1 cellular context compared by ENCODE assay signal in the genomic region with DNA sequence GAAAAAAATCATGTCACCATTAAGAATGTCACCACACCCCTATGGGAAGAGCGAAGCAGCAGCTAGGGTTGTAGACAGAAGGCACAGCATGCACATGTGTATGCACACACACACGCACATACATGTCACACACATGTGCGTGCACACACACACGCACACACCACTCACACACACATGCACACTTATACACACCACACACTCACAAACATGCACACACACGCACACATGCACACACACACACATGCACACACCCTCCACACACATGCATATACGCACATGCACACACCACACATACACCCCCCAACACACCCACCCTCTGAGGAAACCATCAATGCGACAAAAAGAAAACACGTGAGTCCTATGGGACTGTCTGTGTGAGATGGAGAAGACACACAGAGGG.
TF ChIP-seq lines count a peak whose summit lies in the region.

No MANE protein-coding gene starts in this region.

TF ChIP-seq in WTC11, 78 proteins besides CTCF, POLR2A, EP300 and RAD21:
- TF ChIP-seq, protein P1, sequence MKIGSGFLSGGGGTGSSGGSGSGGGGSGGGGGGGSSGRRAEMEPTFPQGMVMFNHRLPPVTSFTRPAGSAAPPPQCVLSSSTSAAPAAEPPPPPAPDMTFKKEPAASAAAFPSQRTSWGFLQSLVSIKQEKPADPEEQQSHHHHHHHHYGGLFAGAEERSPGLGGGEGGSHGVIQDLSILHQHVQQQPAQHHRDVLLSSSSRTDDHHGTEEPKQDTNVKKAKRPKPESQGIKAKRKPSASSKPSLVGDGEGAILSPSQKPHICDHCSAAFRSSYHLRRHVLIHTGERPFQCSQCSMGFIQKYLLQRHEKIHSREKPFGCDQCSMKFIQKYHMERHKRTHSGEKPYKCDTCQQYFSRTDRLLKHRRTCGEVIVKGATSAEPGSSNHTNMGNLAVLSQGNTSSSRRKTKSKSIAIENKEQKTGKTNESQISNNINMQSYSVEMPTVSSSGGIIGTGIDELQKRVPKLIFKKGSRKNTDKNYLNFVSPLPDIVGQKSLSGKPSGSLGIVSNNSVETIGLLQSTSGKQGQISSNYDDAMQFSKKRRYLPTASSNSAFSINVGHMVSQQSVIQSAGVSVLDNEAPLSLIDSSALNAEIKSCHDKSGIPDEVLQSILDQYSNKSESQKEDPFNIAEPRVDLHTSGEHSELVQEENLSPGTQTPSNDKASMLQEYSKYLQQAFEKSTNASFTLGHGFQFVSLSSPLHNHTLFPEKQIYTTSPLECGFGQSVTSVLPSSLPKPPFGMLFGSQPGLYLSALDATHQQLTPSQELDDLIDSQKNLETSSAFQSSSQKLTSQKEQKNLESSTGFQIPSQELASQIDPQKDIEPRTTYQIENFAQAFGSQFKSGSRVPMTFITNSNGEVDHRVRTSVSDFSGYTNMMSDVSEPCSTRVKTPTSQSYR (CRISPR knock-in tag; IDR thresholded peaks at IDR 0.05), result no peak
- TF ChIP-seq MYBL2 (CRISPR knock-in tag; IDR thresholded peaks at IDR 0.05) (no peak), ATF1 (CRISPR knock-in tag; IDR thresholded peaks at IDR 0.05) (no peak), PREB (CRISPR knock-in tag; IDR thresholded peaks at IDR 0.05; ENCODE audit: borderline replicate concordance) (no peak), NR3C1 (CRISPR knock-in tag; conservative IDR thresholded peaks at IDR 0.05; ENCODE audit: low read depth) (no peak), STAT6 (CRISPR knock-in tag; conservative IDR thresholded peaks at IDR 0.05; ENCODE audit: low read depth) (no peak), OVOL2 (CRISPR knock-in tag; IDR thresholded peaks at IDR 0.05; ENCODE audit: borderline replicate concordance) (no peak), ATF6 (CRISPR knock-in tag; IDR thresholded peaks at IDR 0.05) (no peak)
- TF ChIP-seq, protein P2, sequence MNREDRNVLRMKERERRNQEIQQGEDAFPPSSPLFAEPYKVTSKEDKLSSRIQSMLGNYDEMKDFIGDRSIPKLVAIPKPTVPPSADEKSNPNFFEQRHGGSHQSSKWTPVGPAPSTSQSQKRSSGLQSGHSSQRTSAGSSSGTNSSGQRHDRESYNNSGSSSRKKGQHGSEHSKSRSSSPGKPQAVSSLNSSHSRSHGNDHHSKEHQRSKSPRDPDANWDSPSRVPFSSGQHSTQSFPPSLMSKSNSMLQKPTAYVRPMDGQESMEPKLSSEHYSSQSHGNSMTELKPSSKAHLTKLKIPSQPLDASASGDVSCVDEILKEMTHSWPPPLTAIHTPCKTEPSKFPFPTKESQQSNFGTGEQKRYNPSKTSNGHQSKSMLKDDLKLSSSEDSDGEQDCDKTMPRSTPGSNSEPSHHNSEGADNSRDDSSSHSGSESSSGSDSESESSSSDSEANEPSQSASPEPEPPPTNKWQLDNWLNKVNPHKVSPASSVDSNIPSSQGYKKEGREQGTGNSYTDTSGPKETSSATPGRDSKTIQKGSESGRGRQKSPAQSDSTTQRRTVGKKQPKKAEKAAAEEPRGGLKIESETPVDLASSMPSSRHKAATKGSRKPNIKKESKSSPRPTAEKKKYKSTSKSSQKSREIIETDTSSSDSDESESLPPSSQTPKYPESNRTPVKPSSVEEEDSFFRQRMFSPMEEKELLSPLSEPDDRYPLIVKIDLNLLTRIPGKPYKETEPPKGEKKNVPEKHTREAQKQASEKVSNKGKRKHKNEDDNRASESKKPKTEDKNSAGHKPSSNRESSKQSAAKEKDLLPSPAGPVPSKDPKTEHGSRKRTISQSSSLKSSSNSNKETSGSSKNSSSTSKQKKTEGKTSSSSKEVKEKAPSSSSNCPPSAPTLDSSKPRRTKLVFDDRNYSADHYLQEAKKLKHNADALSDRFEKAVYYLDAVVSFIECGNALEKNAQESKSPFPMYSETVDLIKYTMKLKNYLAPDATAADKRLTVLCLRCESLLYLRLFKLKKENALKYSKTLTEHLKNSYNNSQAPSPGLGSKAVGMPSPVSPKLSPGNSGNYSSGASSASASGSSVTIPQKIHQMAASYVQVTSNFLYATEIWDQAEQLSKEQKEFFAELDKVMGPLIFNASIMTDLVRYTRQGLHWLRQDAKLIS (CRISPR knock-in tag; IDR thresholded peaks at IDR 0.05; ENCODE audit: borderline replicate concordance), result no peak
